16 cellular contexts compared by ENCODE assay signal in genomic region chr21:33293811-33294216, GRCh38. TPM values are rescaled to one million over a fixed set of nuclear protein-coding genes. Genes with fewer than 3 reads are reported as not detected.
A peak's percentile ranks its signal among the peaks of the same experiment; 100 is the strongest.
DNase-seq lines count a peak whose midpoint lies in the region; ATAC-seq and TF ChIP-seq lines count a peak whose summit lies in the region.
"Had no signal": no experiment of that assay in that cellular context is flagged by ENCODE, and none has a peak within 500 bp of the region (broad histone marks: within the 10 kb centered on the region; RNA-seq: fewer than 3 reads in every experiment).

No MANE protein-coding gene starts in this region.

- in situ Hi-C loops in HAP-1 (cut with MboI; ENCODE audit: low sequenced_read_pairs), result no loop called here

- H3K27ac ChIP-seq in KOPT-K1 (ENCODE audit: low read depth, low read length, poor library complexity, severe bottlenecking) (peak overlapping the region; percentile 18), right cardiac atrium (ENCODE audit: low read length) (no peak overlapping the region)
- H3K27ac ChIP-seq: psoas muscle had no signal

- peak overlapping the region; percentile 33 to 90 for H3K27ac Mint-ChIP-seq in activated naive CD4-positive, alpha-beta T cell treated with anti-CD3 and anti-CD28 coated beads, Interleukin-2, amount 50 U/mL, for 72 hours
- H3K27ac Mint-ChIP-seq in nephron progenitor cell, result peak overlapping the region; percentile 6

- TF ChIP-seq CTCF in nephron progenitor cell (IDR thresholded peaks at IDR 0.05), result no peak

- no peaks in the 10 kb centered on the region for H3K27me3 ChIP-seq in right cardiac atrium (ENCODE audit: control insufficient read depth, insufficient read depth)
- H3K27me3 ChIP-seq in HAP-1 (ENCODE audit: low read depth), result no peaks in the 10 kb centered on the region

- peak in 1 of 2 donors; percentile 31 for ATAC-seq in activated naive CD4-positive, alpha-beta T cell treated with anti-CD3 and anti-CD28 coated beads, Interleukin-2, amount 50 U/mL, for 72 hours
- no peak for ATAC-seq in right cardiac atrium
- ATAC-seq: GM12878, K562, psoas muscle had no signal

- no peaks in the 10 kb centered on the region for H3K9me3 Mint-ChIP-seq in activated naive CD4-positive, alpha-beta T cell treated with anti-CD3 and anti-CD28 coated beads, Interleukin-2, amount 50 U/mL, for 72 hours
- H3K9me3 Mint-ChIP-seq in nephron progenitor cell, result no peaks in the 10 kb centered on the region

- H3K4me1 ChIP-seq in right cardiac atrium (ENCODE audit: control insufficient read depth, insufficient read depth, low read length) (peaks cover 4% of the 10 kb centered on the region), HAP-1 (no peaks in the 10 kb centered on the region)
- H3K4me1 ChIP-seq: psoas muscle had no signal

- no peak overlapping the region for H3K4me3 Mint-ChIP-seq in nephron progenitor cell

- intact Hi-C loops in right cardiac atrium (cut with DNase I), result no loop called here

- H3K27me3 Mint-ChIP-seq in nephron progenitor cell (ENCODE audit: low read depth, poor library complexity), result peaks cover 2% of the 10 kb centered on the region

- H3K4me3 ChIP-seq in right cardiac atrium (ENCODE audit: low read length), result no peak overlapping the region
- no peak overlapping the region for H3K4me3 ChIP-seq in HAP-1
- H3K4me3 ChIP-seq: GM12878, K562, psoas muscle had no signal

- H3K36me3 ChIP-seq in KOPT-K1 (ENCODE audit: insufficient read depth, low read length), result peaks cover 71% of the 10 kb centered on the region
- H3K36me3 ChIP-seq in HAP-1 (replicated peaks), result no peaks in the 10 kb centered on the region

- DNase-seq in NCI-H2196 (lab: John Stamatoyannopoulos, UW; ENCODE audit: unreplicated experiment), result peak; percentile 35
- DNase-seq in NCI-H2196 treated with DMSO at 0.1 percent for 48 hours (lab: John Stamatoyannopoulos, UW; ENCODE audit: unreplicated experiment), result no peak
- DNase-seq in activated naive CD4-positive, alpha-beta T cell treated with anti-CD3 and anti-CD28 coated beads, Interleukin-2, amount 50 U/mL, for 72 hours (ENCODE audit: low spot score in 2 of 2), result no peak
- DNase-seq in nephron progenitor cell, result no peak
- no peak for DNase-seq in right cardiac atrium
- no peak for DNase-seq in HAP-1 (ENCODE audit: low spot score in 2 of 2)
- DNase-seq in NCI-H1105 treated with DMSO at 0.1 percent for 48 hours (lab: John Stamatoyannopoulos, UW), result no peak
- DNase-seq: 8988T; activated CD4-positive, alpha-beta T cell treated with anti-CD3 and anti-CD28 coated beads, Interleukin-2, amount 50 U/mL, for 4 hours; left ventricle myocardium superior; NCI-H1092 treated with DMSO at 0.1 percent for 48 hours; NCI-H2227 treated with DMSO at 0.1 percent for 48 hours; psoas muscle had no signal

- H3K36me3 Mint-ChIP-seq in activated naive CD4-positive, alpha-beta T cell treated with anti-CD3 and anti-CD28 coated beads, Interleukin-2, amount 50 U/mL, for 72 hours, result peaks cover 0 to 29% of the 10 kb centered on the region in 2 donors
- H3K36me3 Mint-ChIP-seq in nephron progenitor cell (ENCODE audit: low read depth), result peaks cover 4% of the 10 kb centered on the region

- peaks cover 10% of the 10 kb centered on the region for H3K4me1 Mint-ChIP-seq in nephron progenitor cell

- H3K9me3 ChIP-seq in KOPT-K1 (ENCODE audit: insufficient read depth, low read length, poor library complexity, severe bottlenecking), result no peaks in the 10 kb centered on the region
- no peaks in the 10 kb centered on the region for H3K9me3 ChIP-seq in right cardiac atrium (ENCODE audit: control insufficient read depth, low read length)
- H3K9me3 ChIP-seq in HAP-1, result no peaks in the 10 kb centered on the region
- H3K9me3 ChIP-seq: psoas muscle had no signal

- 67% methylated on average over 7 of the region's 7 CpGs for WGBS in right cardiac atrium

RNA-seq across cellular contexts. Expression of gene IL10RB, which starts 27.6 kb away (rescaled TPM):
- total RNA-seq in activated naive CD4-positive, alpha-beta T cell treated with anti-CD3 and anti-CD28 coated beads, Interleukin-2, amount 50 U/mL, for 72 hours, result 10 to 100 TPM; 21.4 to 33.5 TPM
- 10 to 100 TPM in 3 of 4 donors, 1 to 10 TPM in 1; 9.8 to 11.9 (median 11.3) TPM for total RNA-seq in right cardiac atrium
- polyA plus RNA-seq in right cardiac atrium, result 11.6 TPM

RNA-seq across cellular contexts. Expression of gene IFNAR1, which starts 31.0 kb away (rescaled TPM):
- total RNA-seq in activated naive CD4-positive, alpha-beta T cell treated with anti-CD3 and anti-CD28 coated beads, Interleukin-2, amount 50 U/mL, for 72 hours, result 10 to 100 TPM; 21.9 to 26.4 TPM
- 10 to 100 TPM; 24.0 to 28.7 (median 26.5) TPM for total RNA-seq in right cardiac atrium
- polyA plus RNA-seq in right cardiac atrium, result 9.6 TPM
